1 cellular context compared by ENCODE assay signal in genomic region chr17:2043785-2044184, GRCh38.
TF ChIP-seq lines count a peak whose summit lies in the region.

No MANE protein-coding gene starts in this region.

TF ChIP-seq in K562, 482 proteins besides CTCF, POLR2A, EP300 and RAD21:
- TF ChIP-seq PTRF (tag; IDR thresholded peaks at IDR 0.05), result no peak
- no peak for TF ChIP-seq ELK3 (CRISPR knock-in tag; IDR thresholded peaks at IDR 0.05)
- TF ChIP-seq FOXK1 (CRISPR knock-in tag; IDR thresholded peaks at IDR 0.05; ENCODE audit: borderline replicate concordance), result no peak
- TF ChIP-seq ZNF274 (IDR thresholded peaks at IDR 0.05; ENCODE audit: borderline replicate concordance, low read depth, low read length), result no peak
- TF ChIP-seq POLR2AphosphoS5 (IDR thresholded peaks at IDR 0.05; ENCODE audit: control insufficient read depth, insufficient read depth, low read depth, low read length), result peak; percentile 12; the same call in 1 of the 2 replicates
